Comparison of ENCODE assay signal across 1 cellular context in genomic region chr11:66617148-66617814, GRCh38.
TF ChIP-seq lines count a peak whose summit lies in the region.

No MANE protein-coding gene starts in this region.

TF ChIP-seq in HepG2, 621 proteins besides CTCF, POLR2A, EP300 and RAD21 (continued from another document and continues in another):
- TF ChIP-seq, protein P1, sequence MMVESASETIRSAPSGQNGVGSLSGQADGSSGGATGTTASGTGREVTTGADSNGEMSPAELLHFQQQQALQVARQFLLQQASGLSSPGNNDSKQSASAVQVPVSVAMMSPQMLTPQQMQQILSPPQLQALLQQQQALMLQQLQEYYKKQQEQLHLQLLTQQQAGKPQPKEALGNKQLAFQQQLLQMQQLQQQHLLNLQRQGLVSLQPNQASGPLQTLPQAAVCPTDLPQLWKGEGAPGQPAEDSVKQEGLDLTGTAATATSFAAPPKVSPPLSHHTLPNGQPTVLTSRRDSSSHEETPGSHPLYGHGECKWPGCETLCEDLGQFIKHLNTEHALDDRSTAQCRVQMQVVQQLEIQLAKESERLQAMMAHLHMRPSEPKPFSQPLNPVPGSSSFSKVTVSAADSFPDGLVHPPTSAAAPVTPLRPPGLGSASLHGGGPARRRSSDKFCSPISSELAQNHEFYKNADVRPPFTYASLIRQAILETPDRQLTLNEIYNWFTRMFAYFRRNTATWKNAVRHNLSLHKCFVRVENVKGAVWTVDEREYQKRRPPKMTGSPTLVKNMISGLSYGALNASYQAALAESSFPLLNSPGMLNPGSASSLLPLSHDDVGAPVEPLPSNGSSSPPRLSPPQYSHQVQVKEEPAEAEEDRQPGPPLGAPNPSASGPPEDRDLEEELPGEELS (CRISPR knock-in tag; IDR thresholded peaks at IDR 0.05), result no peak
- TF ChIP-seq ZNF788 (CRISPR knock-in tag; IDR thresholded peaks at IDR 0.05; ENCODE audit: borderline replicate concordance) (no peak), ZNF318 (CRISPR knock-in tag; IDR thresholded peaks at IDR 0.05) (no peak), CHCHD3 (CRISPR knock-in tag; IDR thresholded peaks at IDR 0.05) (no peak), STAT5B (CRISPR knock-in tag; IDR thresholded peaks at IDR 0.05) (no peak), ZNF335 (CRISPR knock-in tag; IDR thresholded peaks at IDR 0.05) (no peak), ZNF33B (CRISPR knock-in tag; IDR thresholded peaks at IDR 0.05) (no peak), ZBTB21 (CRISPR knock-in tag; IDR thresholded peaks at IDR 0.05) (no peak), IRF2 (CRISPR knock-in tag; IDR thresholded peaks at IDR 0.05) (no peak), ZEB1 (IDR thresholded peaks at IDR 0.05; ENCODE audit: insufficient replicate concordance, low read depth) (peak; percentile 34), EED (CRISPR knock-in tag; IDR thresholded peaks at IDR 0.05) (0 out of 2 replicates have a peak, but pooled peaks have one; percentile 68), ZNF276 (CRISPR knock-in tag; IDR thresholded peaks at IDR 0.05; ENCODE audit: low read depth) (no peak), PBX2 (CRISPR knock-in tag; IDR thresholded peaks at IDR 0.05) (no peak), THAP9 (CRISPR knock-in tag; IDR thresholded peaks at IDR 0.05; ENCODE audit: borderline replicate concordance) (no peak), SIN3A (IDR thresholded peaks at IDR 0.05; ENCODE audit: borderline replicate concordance, low read depth, low read length) (no peak), THYN1 (CRISPR knock-in tag; IDR thresholded peaks at IDR 0.05; ENCODE audit: borderline replicate concordance, low read depth) (no peak), MTA1 (CRISPR knock-in tag; IDR thresholded peaks at IDR 0.05; ENCODE audit: borderline replicate concordance) (no peak; the same call in 1 of the 2 replicates), FUBP1 (CRISPR knock-in tag; IDR thresholded peaks at IDR 0.05; ENCODE audit: borderline replicate concordance) (no peak), HIC2 (CRISPR knock-in tag; IDR thresholded peaks at IDR 0.05; ENCODE audit: low read depth) (no peak), ZBTB20 (CRISPR knock-in tag; IDR thresholded peaks at IDR 0.05; ENCODE audit: borderline replicate concordance, low read depth) (no peak), ZBTB7B (CRISPR knock-in tag; IDR thresholded peaks at IDR 0.05) (no peak), IKZF1 (IDR thresholded peaks at IDR 0.05) (no peak), TOE1 (CRISPR knock-in tag; IDR thresholded peaks at IDR 0.05) (no peak), ZFP41 (CRISPR knock-in tag; IDR thresholded peaks at IDR 0.05; ENCODE audit: borderline replicate concordance) (no peak), ZNF761 (CRISPR knock-in tag; conservative IDR thresholded peaks at IDR 0.05) (no peak), ZNF580 (CRISPR knock-in tag; IDR thresholded peaks at IDR 0.05; ENCODE audit: borderline replicate concordance, low read depth) (no peak), ZNF431 (CRISPR knock-in tag; IDR thresholded peaks at IDR 0.05; ENCODE audit: borderline replicate concordance, low read depth) (peak; percentile 11; the same call in 1 of the 2 replicates), ZNF776 (CRISPR knock-in tag; IDR thresholded peaks at IDR 0.05) (0 out of 2 replicates have a peak, but pooled peaks have one; percentile 44), XBP1 (CRISPR knock-in tag; IDR thresholded peaks at IDR 0.05) (no peak), SMYD3 (CRISPR knock-in tag; IDR thresholded peaks at IDR 0.05) (no peak), ZNF772 (CRISPR knock-in tag; IDR thresholded peaks at IDR 0.05) (0 out of 2 replicates have a peak, but pooled peaks have one; percentile 51), ELF1 (CRISPR knock-in tag; IDR thresholded peaks at IDR 0.05) (0 out of 2 replicates have a peak, but pooled peaks have one; percentile 19), ZNF136 (CRISPR knock-in tag; IDR thresholded peaks at IDR 0.05; ENCODE audit: low read depth) (0 out of 2 replicates have a peak, but pooled peaks have one; percentile 19)
- TF ChIP-seq, protein P2, sequence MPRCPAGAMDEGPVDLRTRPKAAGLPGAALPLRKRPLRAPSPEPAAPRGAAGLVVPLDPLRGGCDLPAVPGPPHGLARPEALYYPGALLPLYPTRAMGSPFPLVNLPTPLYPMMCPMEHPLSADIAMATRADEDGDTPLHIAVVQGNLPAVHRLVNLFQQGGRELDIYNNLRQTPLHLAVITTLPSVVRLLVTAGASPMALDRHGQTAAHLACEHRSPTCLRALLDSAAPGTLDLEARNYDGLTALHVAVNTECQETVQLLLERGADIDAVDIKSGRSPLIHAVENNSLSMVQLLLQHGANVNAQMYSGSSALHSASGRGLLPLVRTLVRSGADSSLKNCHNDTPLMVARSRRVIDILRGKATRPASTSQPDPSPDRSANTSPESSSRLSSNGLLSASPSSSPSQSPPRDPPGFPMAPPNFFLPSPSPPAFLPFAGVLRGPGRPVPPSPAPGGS (CRISPR knock-in tag; IDR thresholded peaks at IDR 0.05), result no peak
- TF ChIP-seq, protein P3, sequence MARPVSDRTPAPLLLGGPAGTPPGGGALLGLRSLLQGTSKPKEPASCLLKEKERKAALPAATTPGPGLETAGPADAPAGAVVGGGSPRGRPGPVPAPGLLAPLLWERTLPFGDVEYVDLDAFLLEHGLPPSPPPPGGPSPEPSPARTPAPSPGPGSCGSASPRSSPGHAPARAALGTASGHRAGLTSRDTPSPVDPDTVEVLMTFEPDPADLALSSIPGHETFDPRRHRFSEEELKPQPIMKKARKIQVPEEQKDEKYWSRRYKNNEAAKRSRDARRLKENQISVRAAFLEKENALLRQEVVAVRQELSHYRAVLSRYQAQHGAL (CRISPR knock-in tag; IDR thresholded peaks at IDR 0.05; ENCODE audit: not compliant biosample characterization), result no peak
